Comparison of ENCODE assay signal across 18 cellular contexts in the genomic region with DNA sequence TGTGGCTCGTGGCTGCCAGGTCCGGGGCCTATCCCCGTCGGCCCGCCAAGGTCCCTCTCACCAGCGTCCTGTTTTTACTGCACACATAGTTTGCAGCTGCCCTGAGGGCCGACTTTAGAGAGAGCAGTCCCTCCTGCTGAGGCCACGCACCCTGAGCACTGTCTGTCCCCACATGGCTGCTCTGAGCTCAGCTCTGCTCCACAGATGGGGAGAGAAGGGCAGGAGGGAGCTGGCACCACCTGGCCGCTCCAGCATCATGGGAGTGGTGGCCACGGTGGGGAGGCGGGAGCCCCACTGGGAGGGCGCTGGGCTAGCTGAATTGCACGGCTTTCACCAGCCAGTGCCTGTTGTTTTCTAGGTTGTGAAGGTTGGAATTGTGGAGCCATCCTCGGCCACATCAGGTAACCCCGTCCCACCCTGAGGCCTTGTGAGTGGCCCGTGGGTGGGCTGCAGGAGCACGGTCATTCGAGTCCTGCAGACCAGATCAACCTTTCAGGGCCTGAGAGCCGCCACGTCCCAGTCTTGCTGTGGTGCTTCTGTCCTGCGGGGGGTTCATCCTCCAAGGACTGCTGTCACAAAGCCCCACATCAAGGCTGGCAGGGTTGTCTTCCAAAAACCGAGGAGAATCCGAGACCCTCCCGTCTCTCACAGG. TPM values are rescaled to one million over a fixed set of nuclear protein-coding genes. Genes with fewer than 3 reads are reported as not detected.
"Had no signal": no experiment of that assay in that cellular context is flagged by ENCODE, and none has a peak within 500 bp of the region (broad histone marks: within the 10 kb centered on the region; RNA-seq: fewer than 3 reads in every experiment).

No MANE protein-coding gene starts in this region.

- FAIRE-seq: bronchial epithelial cell, colon, endothelial cell of umbilical vein, frontal cortex, keratinocyte had no signal

- H3K27ac ChIP-seq: tibial artery, vagina had no signal

- H3K36me3 ChIP-seq: vagina had no signal

- H3K4me3 ChIP-seq: ascending aorta, heart right ventricle, skin epidermis, tibial artery, vagina had no signal

- H3K27ac Mint-ChIP-seq: activated CD8-positive, alpha-beta memory T cell treated with anti-CD3 and anti-CD28 coated beads, Interleukin-2, amount 10 ng/mL, durations not matched to agents 7 days and 5 days; activated T-cell treated with anti-CD3 and anti-CD28 coated beads, Interleukin-2, amount 50 U/mL, for 24 hours; T-helper 17 cell had no signal

- H3K4me3 Mint-ChIP-seq: activated CD8-positive, alpha-beta memory T cell treated with anti-CD3 and anti-CD28 coated beads, Interleukin-2, amount 10 ng/mL, durations not matched to agents 7 days and 5 days; activated T-cell treated with anti-CD3 and anti-CD28 coated beads, Interleukin-2, amount 50 U/mL, for 24 hours; nephron progenitor cell; T-helper 17 cell had no signal

- H3K27me3 Mint-ChIP-seq: activated CD8-positive, alpha-beta memory T cell treated with anti-CD3 and anti-CD28 coated beads, Interleukin-2, amount 10 ng/mL, durations not matched to agents 7 days and 5 days; activated T-cell treated with anti-CD3 and anti-CD28 coated beads, Interleukin-2, amount 50 U/mL, for 24 hours; T-helper 17 cell had no signal

- H3K27me3 ChIP-seq: ascending aorta, heart right ventricle, tibial artery, vagina had no signal

- H3K4me1 ChIP-seq: ascending aorta, vagina had no signal

- H3K36me3 Mint-ChIP-seq: activated CD8-positive, alpha-beta memory T cell treated with anti-CD3 and anti-CD28 coated beads, Interleukin-2, amount 10 ng/mL, durations not matched to agents 7 days and 5 days had no signal

- H3K9me3 ChIP-seq: ascending aorta, heart right ventricle, tibial artery, vagina had no signal

- H3K9me3 Mint-ChIP-seq: activated T-cell treated with anti-CD3 and anti-CD28 coated beads, Interleukin-2, amount 50 U/mL, for 24 hours; nephron progenitor cell had no signal

- DNase-seq: activated CD4-positive, alpha-beta T cell treated with anti-CD3 and anti-CD28 coated beads, Interleukin-2, amount 50 U/mL, for 48 hours; activated CD8-positive, alpha-beta memory T cell treated with anti-CD3 and anti-CD28 coated beads, Interleukin-2, amount 10 ng/mL, durations not matched to agents 7 days and 5 days; activated gamma-delta T cell; activated T-cell treated with anti-CD3 and anti-CD28 coated beads, Interleukin-2, amount 50 U/mL, for 24 hours; effector CD4-positive, alpha-beta T cell; mesendoderm; nephron progenitor cell; T-helper 17 cell had no signal

- ATAC-seq: T-helper 17 cell had no signal

RNA-seq across cellular contexts. Expression of a gene that starts 7.4 kb away (rescaled TPM):
- total RNA-seq: ascending aorta, vagina had no signal
